ENCODE assay signal across 10 cellular contexts in genomic region chr22:27925331-27925730, GRCh38.
"Had no signal": no experiment of that assay in that cellular context is flagged by ENCODE, and none has a peak within 500 bp of the region (broad histone marks: within the 10 kb centered on the region; RNA-seq: fewer than 3 reads in every experiment).

No MANE protein-coding gene starts in this region.

- ATAC-seq: HCT116, HepG2 had no signal

- DNase-seq: GM23248, GOT3, H7, KBM-7 had no signal

- H3K27ac ChIP-seq: GM23248, HL-60, KMS-11 had no signal

- H3K27me3 Mint-ChIP-seq: IgD-negative memory B cell had no signal

- H3K9me3 Mint-ChIP-seq: IgD-negative memory B cell had no signal

- H3K9me3 ChIP-seq: HAP-1 had no signal

- H3K4me3 ChIP-seq: GM23248, HAP-1 had no signal

- FAIRE-seq: HepG2 had no signal
